Comparison of ENCODE assay signal across 26 cellular contexts in the genomic region with DNA sequence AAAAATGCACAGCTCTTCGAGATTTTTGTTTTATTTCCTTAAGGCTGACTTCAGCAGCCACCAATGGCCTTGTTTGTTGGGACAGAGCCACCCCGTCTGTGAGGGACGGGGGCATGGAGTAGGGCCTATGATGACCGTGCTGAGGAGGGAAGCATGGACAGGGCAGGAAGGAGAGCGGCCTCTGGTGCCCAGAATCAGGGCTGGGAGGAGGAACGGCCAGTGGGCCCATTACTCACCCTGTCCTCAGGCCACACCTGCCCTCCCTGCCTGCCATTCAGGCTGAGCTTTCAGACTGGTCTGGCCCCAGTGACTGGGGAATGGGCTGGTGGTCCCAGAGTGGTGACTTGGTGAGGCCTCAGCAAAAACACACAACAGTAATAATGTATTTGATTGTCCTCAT.
DNase-seq lines count a peak whose midpoint lies in the region; ATAC-seq and TF ChIP-seq lines count a peak whose summit lies in the region.
"Had no signal": no experiment of that assay in that cellular context is flagged by ENCODE, and none has a peak within 500 bp of the region (broad histone marks: within the 10 kb centered on the region; RNA-seq: fewer than 3 reads in every experiment).

No MANE protein-coding gene starts in this region.

- DNase-seq in left ventricle myocardium inferior = no peak
- no peak for DNase-seq in left ventricle myocardium superior
- no peak for DNase-seq in hepatocyte (ENCODE audit: low spot score)
- DNase-seq in gastrocnemius medialis = no peak
- no peak for DNase-seq in uterus
- no peak for DNase-seq in inferior parietal cortex (ENCODE audit: extremely low spot score)
- DNase-seq: activated CD4-positive, alpha-beta T cell treated with anti-CD3 and anti-CD28 coated beads for 4 hours; activated CD8-positive, alpha-beta memory T cell treated with anti-CD3 and anti-CD28 coated beads for 24 hours; activated gamma-delta T cell treated with Interleukin-2 at 50 U/mL for 16 hours; activated T-cell treated with anti-CD3 and anti-CD28 coated beads, Interleukin-2, amount 50 U/mL, for 1 hour; BE2C; cortex of kidney; DMS53; endodermal cell; GF-D8; NCI-H1417 treated with DMSO at 0.1 percent for 48 hours; NCI-H2081 treated with DMSO at 0.1 percent for 48 hours; NCI-H82; retina; stimulated activated naive CD8-positive, alpha-beta T cell treated with anti-CD3 and anti-CD28 coated beads, Interleukin-15, amount 100 ng/mL, for 72 hours; T-helper 2 cell had no signal

- WGBS in hepatocyte (ENCODE audit: low lambda C conversion rate, missing lambda C conversion rate) = 88% methylated on average over 6 of the region's 6 CpGs

- TF ChIP-seq CTCF in left ventricle myocardium inferior (IDR thresholded peaks at IDR 0.05; ENCODE audit: borderline replicate concordance) (no peak), hepatocyte (IDR thresholded peaks at IDR 0.05; ENCODE audit: poor library complexity) (no peak), gastrocnemius medialis (IDR thresholded peaks at IDR 0.05 in 4 of 5, conservative IDR thresholded peaks at IDR 0.05 in 1 of 5) (no peak), uterus (IDR thresholded peaks at IDR 0.05) (no peak)

- in situ Hi-C loops in gastrocnemius medialis (cut with MboI; ENCODE audit: low sequenced_read_pairs in 4 of 4) = no loop called here

- H2AFZ ChIP-seq in hepatocyte = no peak overlapping the region

- H3K79me2 ChIP-seq in hepatocyte = no peaks in the 10 kb centered on the region

- no peaks in the 10 kb centered on the region for H4K20me1 ChIP-seq in hepatocyte (ENCODE audit: insufficient read depth, poor library complexity, severe bottlenecking)

- H3K27ac ChIP-seq in left ventricle myocardium inferior (replicated peaks) (peak overlapping the region; percentile 42), hepatocyte (peak overlapping the region; percentile 2), gastrocnemius medialis (peak overlapping the region; percentile 22 to 60 (median 42)), uterus (peak overlapping the region; percentile 69 to 72)

- TF ChIP-seq POLR2A in gastrocnemius medialis (IDR thresholded peaks at IDR 0.05) (no peak), uterus (IDR thresholded peaks at IDR 0.05) (no peak)

- H3K4me1 ChIP-seq in left ventricle myocardium inferior (peaks cover 23% of the 10 kb centered on the region), hepatocyte (ENCODE audit: insufficient read depth) (peaks cover 12% of the 10 kb centered on the region), gastrocnemius medialis (peaks cover 8 to 19% of the 10 kb centered on the region in 2 donors), uterus (peaks cover 0 to 6% of the 10 kb centered on the region in 2 donors)
- H3K4me1 ChIP-seq: BE2C, HAP-1 had no signal

- H3K4me3 ChIP-seq in left ventricle myocardium inferior = no peak overlapping the region
- no peak overlapping the region for H3K4me3 ChIP-seq in hepatocyte
- H3K4me3 ChIP-seq in gastrocnemius medialis = no peak overlapping the region
- H3K4me3 ChIP-seq in uterus = no peak overlapping the region
- H3K4me3 ChIP-seq: HAP-1, MG63 had no signal

- intact Hi-C loops in left ventricle myocardium inferior (cut with micrococcal nuclease) = no loop called here
- intact Hi-C loops in left ventricle myocardium superior (cut with micrococcal nuclease) = no loop called here
- intact Hi-C loops in gastrocnemius medialis (cut with DNase I; ENCODE audit: low total_unique reads) = no loop called here
- intact Hi-C loops in uterus (cut with DNase I; ENCODE audit: low total_unique reads) = no loop called here

- ATAC-seq in left ventricle myocardium superior = no peak
- ATAC-seq in gastrocnemius medialis = no peak
- ATAC-seq in HG03432 (IDR thresholded peaks at IDR 0.05; ENCODE audit: unreplicated experiment) = no peak
- no peak for ATAC-seq in HG03097 (IDR thresholded peaks at IDR 0.05; ENCODE audit: low FRiP score, unreplicated experiment)
- ATAC-seq: SK-N-SH treated with all-trans-retinoic acid at 6 μM for 48 hours; stimulated activated naive CD8-positive, alpha-beta T cell treated with anti-CD3 and anti-CD28 coated beads, Interleukin-15, amount 100 ng/mL, for 72 hours had no signal

- no peaks in the 10 kb centered on the region for H3K9me3 ChIP-seq in left ventricle myocardium inferior (replicated peaks)
- no peaks in the 10 kb centered on the region for H3K9me3 ChIP-seq in hepatocyte (ENCODE audit: low read depth)
- no peaks in the 10 kb centered on the region for H3K9me3 ChIP-seq in gastrocnemius medialis
- H3K9me3 ChIP-seq in uterus = no peaks in the 10 kb centered on the region
- H3K9me3 ChIP-seq: BE2C, HAP-1, MG63 had no signal

- no peaks in the 10 kb centered on the region for H3K9me2 ChIP-seq in hepatocyte (replicated peaks; ENCODE audit: insufficient read depth)

- H3K36me3 ChIP-seq in left ventricle myocardium inferior (no peaks in the 10 kb centered on the region), hepatocyte (replicated peaks; ENCODE audit: insufficient read depth, low read depth) (no peaks in the 10 kb centered on the region), gastrocnemius medialis (no peaks in the 10 kb centered on the region), uterus (no peaks in the 10 kb centered on the region)
- H3K36me3 ChIP-seq: BE2C, HAP-1, MG63 had no signal

- no peaks in the 10 kb centered on the region for H3K27me3 ChIP-seq in left ventricle myocardium inferior (ENCODE audit: low read depth)
- peaks cover 5% of the 10 kb centered on the region for H3K27me3 ChIP-seq in hepatocyte
- H3K27me3 ChIP-seq in gastrocnemius medialis = no peaks in the 10 kb centered on the region
- H3K27me3 ChIP-seq in uterus = no peaks in the 10 kb centered on the region
- H3K27me3 ChIP-seq: MG63 had no signal

- no peak overlapping the region for H3K4me2 ChIP-seq in hepatocyte

Comparison
In these comparisons a context has a peak if more than half of its experiments do, and no peak if none do; other contexts are left out.
1. H3K27ac ChIP-seq: peak in every context shown above with its lines; median percentile 70 in uterus; 42 in gastrocnemius medialis; 42 in left ventricle myocardium inferior; 2 in hepatocyte.